ENCODE assay signal across 2 cellular contexts in the genomic region with DNA sequence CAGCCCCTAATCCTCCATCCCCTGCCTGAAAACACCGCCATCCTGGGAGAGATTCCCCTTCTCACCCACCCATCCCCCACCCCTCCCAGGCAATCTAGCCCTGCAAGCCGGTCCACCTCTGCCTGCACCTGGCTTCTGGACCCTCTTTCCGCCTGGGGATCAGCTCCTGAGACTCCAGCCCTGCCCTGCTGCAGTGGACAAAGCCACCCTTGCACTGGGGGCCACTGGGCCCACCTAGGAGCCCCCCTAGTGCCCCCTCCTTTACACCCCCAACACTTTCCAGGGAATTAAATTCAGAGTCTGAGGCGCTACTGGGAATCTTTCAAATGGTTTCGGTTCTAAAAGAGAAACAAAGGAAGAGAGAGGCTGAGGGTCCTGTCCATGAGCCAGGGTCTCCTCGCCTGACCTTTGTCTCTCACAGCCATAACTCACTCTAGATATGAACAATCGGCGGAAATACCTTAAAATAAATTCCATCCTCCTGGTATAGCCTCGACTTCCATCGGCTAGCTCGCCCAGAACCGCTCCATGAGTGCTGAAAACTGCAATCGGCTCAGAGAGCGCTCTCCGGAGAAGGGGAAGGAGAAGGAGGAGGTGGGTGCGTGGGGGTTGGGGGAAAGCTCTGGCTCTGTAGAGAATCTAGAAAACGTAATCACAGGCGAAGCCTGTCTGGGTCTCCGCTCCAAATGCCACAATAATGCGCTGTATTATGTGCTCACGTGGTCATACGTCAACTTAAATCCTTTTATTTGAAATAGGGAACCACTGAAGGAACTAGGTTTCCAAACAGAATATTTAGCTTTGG.
TF ChIP-seq lines count a peak whose summit lies in the region.

No MANE protein-coding gene starts in this region.

TF ChIP-seq in liver, 16 proteins besides CTCF, POLR2A, EP300 and RAD21:
- TF ChIP-seq, protein P1, sequence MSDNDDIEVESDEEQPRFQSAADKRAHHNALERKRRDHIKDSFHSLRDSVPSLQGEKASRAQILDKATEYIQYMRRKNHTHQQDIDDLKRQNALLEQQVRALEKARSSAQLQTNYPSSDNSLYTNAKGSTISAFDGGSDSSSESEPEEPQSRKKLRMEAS (IDR thresholded peaks at IDR 0.05): no peak
- no peak for TF ChIP-seq FOXA1 (IDR thresholded peaks at IDR 0.05)
- no peak for TF ChIP-seq SP1 (IDR thresholded peaks at IDR 0.05)
- peak; percentile 84 for TF ChIP-seq NR2F2 (IDR thresholded peaks at IDR 0.05)

TF ChIP-seq in HepG2, 621 proteins besides CTCF, POLR2A, EP300 and RAD21:
- no peak for TF ChIP-seq ZNF878 (CRISPR knock-in tag; IDR thresholded peaks at IDR 0.05)
- no peak for TF ChIP-seq SNAI1 (CRISPR knock-in tag; IDR thresholded peaks at IDR 0.05; ENCODE audit: borderline replicate concordance)
- TF ChIP-seq MBNL3 (CRISPR knock-in tag; conservative IDR thresholded peaks at IDR 0.05): no peak
- TF ChIP-seq, protein P2, sequence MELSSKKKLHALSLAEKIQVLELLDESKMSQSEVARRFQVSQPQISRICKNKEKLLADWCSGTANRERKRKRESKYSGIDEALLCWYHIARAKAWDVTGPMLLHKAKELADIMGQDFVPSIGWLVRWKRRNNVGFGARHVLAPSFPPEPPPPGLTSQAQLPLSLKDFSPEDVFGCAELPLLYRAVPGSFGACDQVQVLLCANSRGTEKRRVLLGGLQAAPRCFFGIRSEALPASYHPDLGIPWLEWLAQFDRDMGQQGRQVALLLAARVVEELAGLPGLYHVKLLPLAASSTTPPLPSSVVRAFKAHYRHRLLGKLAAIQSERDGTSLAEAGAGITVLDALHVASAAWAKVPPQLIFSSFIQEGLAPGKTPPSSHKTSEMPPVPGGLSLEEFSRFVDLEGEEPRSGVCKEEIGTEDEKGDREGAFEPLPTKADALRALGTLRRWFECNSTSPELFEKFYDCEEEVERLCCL (CRISPR knock-in tag; IDR thresholded peaks at IDR 0.05; ENCODE audit: borderline replicate concordance): no peak
- TF ChIP-seq ZNF30 (CRISPR knock-in tag; IDR thresholded peaks at IDR 0.05): no peak
- TF ChIP-seq, protein P3, sequence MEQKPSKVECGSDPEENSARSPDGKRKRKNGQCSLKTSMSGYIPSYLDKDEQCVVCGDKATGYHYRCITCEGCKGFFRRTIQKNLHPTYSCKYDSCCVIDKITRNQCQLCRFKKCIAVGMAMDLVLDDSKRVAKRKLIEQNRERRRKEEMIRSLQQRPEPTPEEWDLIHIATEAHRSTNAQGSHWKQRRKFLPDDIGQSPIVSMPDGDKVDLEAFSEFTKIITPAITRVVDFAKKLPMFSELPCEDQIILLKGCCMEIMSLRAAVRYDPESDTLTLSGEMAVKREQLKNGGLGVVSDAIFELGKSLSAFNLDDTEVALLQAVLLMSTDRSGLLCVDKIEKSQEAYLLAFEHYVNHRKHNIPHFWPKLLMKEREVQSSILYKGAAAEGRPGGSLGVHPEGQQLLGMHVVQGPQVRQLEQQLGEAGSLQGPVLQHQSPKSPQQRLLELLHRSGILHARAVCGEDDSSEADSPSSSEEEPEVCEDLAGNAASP (CRISPR knock-in tag; IDR thresholded peaks at IDR 0.05; ENCODE audit: borderline replicate concordance): no peak
- no peak for TF ChIP-seq NFE2 (CRISPR knock-in tag; IDR thresholded peaks at IDR 0.05)
- no peak for TF ChIP-seq ZNF737 (CRISPR knock-in tag; IDR thresholded peaks at IDR 0.05; ENCODE audit: borderline replicate concordance)
- no peak for TF ChIP-seq EED (CRISPR knock-in tag; IDR thresholded peaks at IDR 0.05)
